ENCODE assay signal across 18 cellular contexts in the genomic region with DNA sequence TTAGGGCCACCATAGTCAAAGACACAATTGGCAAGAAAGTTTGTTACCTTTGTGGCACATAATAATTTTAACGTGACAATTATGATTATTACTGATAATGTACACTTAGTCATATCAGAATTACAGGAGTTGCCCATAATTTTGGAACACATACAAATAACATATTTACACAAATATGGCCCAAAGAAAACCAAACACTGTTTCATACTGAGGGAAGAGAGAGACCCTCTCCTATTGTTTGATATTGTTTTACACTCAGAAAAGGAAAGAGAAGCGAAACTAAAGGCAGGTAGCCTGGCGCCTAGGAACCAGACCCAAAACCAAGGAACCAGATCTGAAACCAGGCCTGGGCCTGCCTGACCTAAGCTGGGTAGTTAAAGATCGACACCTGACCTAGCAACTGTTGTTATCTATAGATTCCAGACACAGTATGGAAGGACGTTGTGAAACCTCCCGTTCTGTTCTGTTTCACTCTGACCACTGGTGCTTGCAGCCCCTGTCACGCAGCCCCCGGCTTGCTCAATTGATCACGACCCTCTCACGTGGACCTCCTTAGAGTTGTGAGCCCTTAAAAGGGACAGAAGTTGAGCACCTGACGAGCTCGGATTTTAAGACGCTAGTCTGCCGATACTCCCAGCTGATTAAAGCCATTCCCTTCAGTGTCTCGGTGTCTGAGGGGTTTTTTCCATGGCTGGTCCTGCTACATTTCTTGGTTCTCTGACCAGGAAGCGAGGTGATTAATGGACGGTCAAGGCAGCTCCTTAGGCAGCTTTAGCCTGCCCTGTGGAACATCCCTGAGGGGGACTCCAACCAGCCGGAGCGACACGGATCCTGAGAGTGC. TPM values are rescaled to one million over a fixed set of nuclear protein-coding genes. Genes with fewer than 3 reads are reported as not detected.
DNase-seq lines count a peak whose midpoint lies in the region; ATAC-seq, FAIRE-seq and TF ChIP-seq lines count a peak whose summit lies in the region.
"Had no signal": no experiment of that assay in that cellular context is flagged by ENCODE, and none has a peak within 500 bp of the region (broad histone marks: within the 10 kb centered on the region; RNA-seq: fewer than 3 reads in every experiment).

No MANE protein-coding gene starts in this region.

- SMC1A ChIA-PET in GM12878 (lab: Charles Lee; ENCODE audit: uncharacterized antibody, unreplicated experiment) = interaction anchor here (1.0 to 1.2 kb wide), 2 partner anchors 8 to 27 kb away, joined by 3 read pairs; no protein-coding TSS in a partner anchor

- in situ Hi-C loops in GM12878 (cut with MboI) = no loop called here

- 48% methylated on average over 20 of the region's 20 CpGs for WGBS in GM12878 (ENCODE audit: insufficient coverage, insufficient replicate concordance, low lambda C conversion rate, missing lambda C conversion rate)

- no peak overlapping the region for H3K4me3 ChIP-seq in GM12878
- H3K4me3 ChIP-seq: adrenal gland, tibial artery had no signal

- no peaks in the 10 kb centered on the region for H3K27me3 ChIP-seq in GM12878 (replicated peaks in 1 of 2; ENCODE audit: control insufficient read depth in 2 of 2, insufficient read depth in 2 of 2, low read length in 1 of 2)
- H3K27me3 ChIP-seq: adrenal gland, tibial artery had no signal

- ATAC-seq in GM18519 (IDR thresholded peaks at IDR 0.05; ENCODE audit: low FRiP score, unreplicated experiment) (peak; percentile 89), GM21515 (IDR thresholded peaks at IDR 0.05; ENCODE audit: unreplicated experiment) (peak; percentile 73), HG03159 (IDR thresholded peaks at IDR 0.05; ENCODE audit: unreplicated experiment) (peak; percentile 85), GM12878 (peak; percentile 67), left cardiac atrium (no peak)
- ATAC-seq: activated T-helper 17 cell treated with anti-CD3 and anti-CD28 coated beads, Interleukin-2, amount 50 U/mL, for 72 hours; HCT116; SK-N-SH treated with all-trans-retinoic acid at 6 μM for 48 hours had no signal

- no peaks in the 10 kb centered on the region for H3K36me3 ChIP-seq in GM12878 (ENCODE audit: control insufficient read depth in 2 of 2, insufficient read depth in 2 of 2, low read length in 1 of 2)
- H3K36me3 ChIP-seq: adrenal gland, neutrophil, tibial artery had no signal

- CTCF ChIA-PET in GM12878 (lab: Yijun Ruan, JAX) = interaction anchor here (0.6 to 1.6 kb wide), 6 partner anchors 15 to 1276 kb away, joined by 3 to 7 read pairs (median 4); no protein-coding TSS in a partner anchor

- DNase-seq in GM12878 (ENCODE audit: low read depth, low spot score) (no peak), left cardiac atrium (no peak), SHP77 (lab: John Stamatoyannopoulos, UW) (no peak), DMS 273 treated with DMSO at 0.1 percent for 48 hours (lab: John Stamatoyannopoulos, UW) (no peak), GOT3 (lab: John Stamatoyannopoulos, UW) (no peak)
- DNase-seq: activated CD4-positive, alpha-beta T cell treated with anti-CD3 and anti-CD28 coated beads for 1 hour; adrenal gland; NCI-H187; NCI-H226; tibial artery had no signal

- no peak for FAIRE-seq in GM12878 (lab: Jason Lieb, UNC)
- FAIRE-seq: bronchial epithelial cell had no signal

- POLR2A ChIA-PET in GM12878 (lab: Charles Lee) = no interaction called here

- no peak overlapping the region for H3K4me2 ChIP-seq in GM12878 (ENCODE audit: control insufficient read depth, insufficient read depth)

- H3K9ac ChIP-seq in GM12878 (ENCODE audit: control insufficient read depth, insufficient read depth, low read length) = no peak overlapping the region

- no peak overlapping the region for H3K27ac ChIP-seq in GM12878 (ENCODE audit: control insufficient read depth, insufficient read depth)
- H3K27ac ChIP-seq: adrenal gland, neutrophil, tibial artery had no signal

- intact Hi-C loops in GM12878 (cut with micrococcal nuclease; ENCODE audit: unreplicated experiment) = no loop called here
- intact Hi-C loops in left cardiac atrium (cut with DNase I) = no loop called here

- BruUV-seq in GM12878 (replicated peaks; lab: Mats Ljungman, UMichigan) = TSS peak; percentile 73

- TF ChIP-seq RAD21 in GM12878 (IDR thresholded peaks at IDR 0.05; ENCODE audit: insufficient read depth, low read depth, low read length) = no peak

- no peak for TF ChIP-seq CTCF in GM12878 (IDR thresholded peaks at IDR 0.05 in 2 of 3, conservative IDR thresholded peaks at IDR 0.05 in 1 of 3; ENCODE audit: control insufficient read depth in 2 of 3, extremely low read depth in 1 of 3, insufficient read depth in 1 of 3, low read depth in 3 of 3, low read length in 3 of 3)

- no peak for TF ChIP-seq POLR2A in GM12878 (IDR thresholded peaks at IDR 0.05; ENCODE audit: low read depth, low read length)

- RAD21 ChIA-PET in GM12878 (lab: Charles Lee; ENCODE audit: unreplicated experiment) = no interaction called here

- H3K9me3 ChIP-seq in GM12878 (replicated peaks; ENCODE audit: control insufficient read depth, insufficient read depth, low read length) = no peaks in the 10 kb centered on the region
- H3K9me3 ChIP-seq: neutrophil, tibial artery had no signal

- no peak for TF ChIP-seq EP300 in GM12878 (IDR thresholded peaks at IDR 0.05; ENCODE audit: borderline replicate concordance in 1 of 2, control insufficient read depth in 1 of 2, low read depth in 2 of 2, low read length in 2 of 2)

- no peaks in the 10 kb centered on the region for H3K79me2 ChIP-seq in GM12878 (ENCODE audit: control insufficient read depth, insufficient read depth, low read length)

- H2AFZ ChIP-seq in GM12878 (ENCODE audit: control insufficient read depth, low read depth, low read length) = no peak overlapping the region

- no peaks in the 10 kb centered on the region for H3K4me1 ChIP-seq in GM12878 (ENCODE audit: control insufficient read depth, insufficient read depth, low read length)
- H3K4me1 ChIP-seq: adrenal gland, tibial artery had no signal

- H4K20me1 ChIP-seq in GM12878 (ENCODE audit: control insufficient read depth, insufficient read depth) = no peaks in the 10 kb centered on the region

RNA-seq across cellular contexts. Expression of gene C1orf115, which starts 27.9 kb away (rescaled TPM):
- total RNA-seq in GM12878 (2013; cell fraction: nucleolus; rRNA removed) = 0.84 and 0.91 TPM in 2 replicates
- total RNA-seq in GM12878 (2014; rRNA removed) (4.0 and 5.2 TPM in 2 replicates), GM12878 (2014; rRNA removed; fragmentation: Illumina TruSeq; extraction: Trizol) (4.8 and 5.3 TPM in 2 replicates), GM12878 (2021) (4.6 and 5.0 TPM in 2 replicates), left cardiac atrium (10 to 100 TPM; 22.9 to 31.2 TPM)
- 0.47 TPM for polyA plus RNA-seq in GM12878 (2011; ENCODE audit: low read depth)
- polyA plus RNA-seq in GM12878 (2011; rRNA removed) (1.0 and 1.3 TPM in 2 replicates), GM12878 (2014; fragmentation: Illumina TruSeq; extraction: Trizol) (5.0 and 6.6 TPM in 2 replicates), GM12878 (2014; fragmentation: Nextera tagmentation; extraction: Ambion mirVana) (under 1 TPM; 0.52 to 0.95 TPM), GM12878 (2014; rRNA removed) (4.3 and 4.4 TPM in 2 replicates), GM12878 (2016; fragmentation: Nextera tagmentation; extraction: Ambion mirVana) (1 to 10 TPM; 3.8 to 4.2 TPM)
- polyA plus RNA-seq in GM12878 (2011; cell fraction: cytosol; rRNA removed) = 1.0 and 1.1 TPM in 2 replicates
- 0.42 and 0.48 TPM in 2 replicates for polyA plus RNA-seq in GM12878 (2011; cell fraction: nucleus; rRNA removed)
- 0.46 and 0.51 TPM in 2 replicates for polyA plus RNA-seq in GM12878 (2012)
- polyA minus RNA-seq in GM12878 (2011; rRNA and poly(A)+ RNA removed) = 0.51 and 0.72 TPM in 2 replicates
- not detected in 2 replicates for polyA minus RNA-seq in GM12878 (2011; cell fraction: cytosol; rRNA and poly(A)+ RNA removed)
- polyA minus RNA-seq in GM12878 (2011; cell fraction: nucleus; rRNA and poly(A)+ RNA removed) = 0.12 and 0.19 TPM in 2 replicates

RNA-seq across cellular contexts. Expression of gene MTARC2, which starts 30.1 kb away (rescaled TPM):
- total RNA-seq in GM12878 (2013; cell fraction: nucleolus; rRNA removed) = 0.29 and 1.5 TPM in 2 replicates
- total RNA-seq in GM12878 (2014; rRNA removed) (1.9 and 3.4 TPM in 2 replicates), GM12878 (2014; rRNA removed; fragmentation: Illumina TruSeq; extraction: Trizol) (1.9 and 2.8 TPM in 2 replicates), GM12878 (2021) (2.6 and 3.1 TPM in 2 replicates), left cardiac atrium (10 to 100 TPM; 28.7 to 32.7 TPM)
- polyA plus RNA-seq in GM12878 (2011; ENCODE audit: low read depth) = 0.43 TPM
- polyA plus RNA-seq in GM12878 (2011; rRNA removed) (3.8 and 4.1 TPM in 2 replicates), GM12878 (2014; fragmentation: Illumina TruSeq; extraction: Trizol) (3.8 and 4.7 TPM in 2 replicates), GM12878 (2014; fragmentation: Nextera tagmentation; extraction: Ambion mirVana) (1 to 10 TPM; 2.8 to 4.5 TPM), GM12878 (2014; rRNA removed) (2.1 and 7.5 TPM in 2 replicates), GM12878 (2016; fragmentation: Nextera tagmentation; extraction: Ambion mirVana) (1 to 10 TPM; 3.6 to 5.5 TPM)
- polyA plus RNA-seq in GM12878 (2011; cell fraction: cytosol; rRNA removed) = 1.8 and 1.9 TPM in 2 replicates
- 4.5 and 5.6 TPM in 2 replicates for polyA plus RNA-seq in GM12878 (2011; cell fraction: nucleus; rRNA removed)
- polyA plus RNA-seq in GM12878 (2012) = 0.69 and 1.8 TPM in 2 replicates
- 1.3 and 1.8 TPM in 2 replicates for polyA minus RNA-seq in GM12878 (2011; rRNA and poly(A)+ RNA removed)
- polyA minus RNA-seq in GM12878 (2011; cell fraction: cytosol; rRNA and poly(A)+ RNA removed) = 0.67 and 1.4 TPM in 2 replicates
- 2.3 and 2.7 TPM in 2 replicates for polyA minus RNA-seq in GM12878 (2011; cell fraction: nucleus; rRNA and poly(A)+ RNA removed)
- total RNA-seq: activated T-helper 17 cell treated with anti-CD3 and anti-CD28 coated beads, Interleukin-2, amount 50 U/mL, for 72 hours had no signal

Comparison
In these comparisons a context has a peak if more than half of its experiments do, and no peak if none do; other contexts are left out.
1. ATAC-seq: peak in GM18519 (single experiment), GM21515 (single experiment), HG03159 (single experiment) and GM12878 (single experiment); none in left cardiac atrium (0 of 2).
2. RNA of gene MTARC2, which starts 30.1 kb away (total RNA-seq): 28.7 to 32.7 TPM in left cardiac atrium; 0.29 to 3.4 TPM in GM12878; every median in the first group is over 4 times any median in the second.